In genomic region chr19:17101686-17102628, GRCh38 we compare ENCODE assay signal across 21 cellular contexts. TPM values are rescaled to one million over a fixed set of nuclear protein-coding genes. Genes with fewer than 3 reads are reported as not detected.
DNase-seq lines count a peak whose midpoint lies in the region; ATAC-seq, FAIRE-seq and TF ChIP-seq lines count a peak whose summit lies in the region.
"Had no signal": no experiment of that assay in that cellular context is flagged by ENCODE, and none has a peak within 500 bp of the region (broad histone marks: within the 10 kb centered on the region; RNA-seq: fewer than 3 reads in every experiment).

No MANE protein-coding gene starts in this region.

- dilution Hi-C loops in endothelial cell of umbilical vein (cut with MboI; ENCODE audit: extremely low pct_ligation_motif_present, low sequenced_read_pairs): no loop called here

- TSS peak; percentile 55 for BruUV-seq in endothelial cell of umbilical vein (replicated peaks; lab: Mats Ljungman, UMichigan)

- H3K27me3 ChIP-seq in GM23338 (ENCODE audit: insufficient read depth) (no peaks in the 10 kb centered on the region), Peyer's patch (no peaks in the 10 kb centered on the region), endothelial cell of umbilical vein (ENCODE audit: control insufficient read depth in 2 of 2, insufficient read depth in 2 of 2, low read length in 2 of 2) (no peaks in the 10 kb centered on the region)
- H3K27me3 ChIP-seq: BE2C had no signal

- peaks cover 52% of the 10 kb centered on the region for H3K79me2 ChIP-seq in GM23338 (replicated peaks; ENCODE audit: insufficient read depth)
- peaks cover 82% of the 10 kb centered on the region for H3K79me2 ChIP-seq in endothelial cell of umbilical vein (ENCODE audit: control insufficient read depth, insufficient read depth, low read length)

- H3K9me3 ChIP-seq in Peyer's patch: no peaks in the 10 kb centered on the region
- no peaks in the 10 kb centered on the region for H3K9me3 ChIP-seq in endothelial cell of umbilical vein (replicated peaks; ENCODE audit: control insufficient read depth, insufficient read depth, low read length)
- H3K9me3 ChIP-seq: BE2C had no signal

- no peak overlapping the region for H3K4me3 ChIP-seq in GM23338
- H3K4me3 ChIP-seq in Peyer's patch: no peak overlapping the region
- no peak overlapping the region for H3K4me3 ChIP-seq in endothelial cell of umbilical vein (replicated peaks in 1 of 3; ENCODE audit: insufficient read depth in 1 of 3, low read depth in 1 of 3, low read length in 3 of 3)

- H3K4me1 Mint-ChIP-seq in GM23338 (peaks cover 6% of the 10 kb centered on the region), HFFc6 (ENCODE audit: low read depth) (peaks cover 51% of the 10 kb centered on the region)
- peaks cover 76% of the 10 kb centered on the region for H3K4me1 Mint-ChIP-seq in stimulated activated memory B cell treated with anti-CD40 and anti-IgM and Interleukin-4, amounts not matched to agents 10 μg/mL and 1 μg/mL and 100 μg/mL, for 72 hours

- H3K27ac ChIP-seq in GM23338 (ENCODE audit: low read depth): no peak overlapping the region
- H3K27ac ChIP-seq in Peyer's patch: peak overlapping the region in 2 of 4 donors; percentile 42 to 63
- no peak overlapping the region for H3K27ac ChIP-seq in endothelial cell of umbilical vein (ENCODE audit: insufficient read depth, low read depth, low read length)

- H3K27ac Mint-ChIP-seq in GM23338 (no peak overlapping the region), HFFc6 (no peak overlapping the region)
- H3K27ac Mint-ChIP-seq in stimulated activated memory B cell treated with anti-CD40 and anti-IgM and Interleukin-4, amounts not matched to agents 10 μg/mL and 1 μg/mL and 100 μg/mL, for 72 hours: peak overlapping the region; percentile 96
- H3K27ac Mint-ChIP-seq: CD8-positive, alpha-beta T cell had no signal

- no peaks in the 10 kb centered on the region for H3K9me1 ChIP-seq in endothelial cell of umbilical vein (replicated peaks; ENCODE audit: control insufficient read depth, extremely low read depth, insufficient read depth, low read length)

- no peak for ATAC-seq in GM23338
- peak; percentile 84 for ATAC-seq in stimulated activated memory B cell treated with anti-CD40 and anti-IgM and Interleukin-4, amounts not matched to agents 10 μg/mL and 1 μg/mL and 100 μg/mL, for 72 hours
- ATAC-seq: CD8-positive, alpha-beta T cell; HepG2; SK-N-SH treated with all-trans-retinoic acid at 6 μM for 48 hours had no signal

- FAIRE-seq in endothelial cell of umbilical vein (lab: Jason Lieb, UNC): no peak
- FAIRE-seq: HepG2 had no signal

- no peak overlapping the region for H3K4me3 Mint-ChIP-seq in GM23338
- peak overlapping the region; percentile 12 for H3K4me3 Mint-ChIP-seq in stimulated activated memory B cell treated with anti-CD40 and anti-IgM and Interleukin-4, amounts not matched to agents 10 μg/mL and 1 μg/mL and 100 μg/mL, for 72 hours
- H3K4me3 Mint-ChIP-seq in HFFc6: no peak overlapping the region
- H3K4me3 Mint-ChIP-seq: CD8-positive, alpha-beta T cell had no signal

- TF ChIP-seq CTCF in GM23338 (conservative IDR thresholded peaks at IDR 0.05; ENCODE audit: low read depth in 2 of 2): no peak
- TF ChIP-seq CTCF in Peyer's patch (IDR thresholded peaks at IDR 0.05): no peak
- TF ChIP-seq CTCF in endothelial cell of umbilical vein (IDR thresholded peaks at IDR 0.05; ENCODE audit: extremely low read depth in 1 of 2, insufficient read depth in 1 of 2, low read depth in 1 of 2, low read length in 2 of 2): no peak
- no peak for TF ChIP-seq CTCF in HFFc6 (IDR thresholded peaks at IDR 0.05)

- H4K20me1 ChIP-seq in GM23338 (replicated peaks; ENCODE audit: insufficient read depth): no peaks in the 10 kb centered on the region; the same call in 1 of the 2 replicates
- H4K20me1 ChIP-seq in endothelial cell of umbilical vein (replicated peaks; ENCODE audit: control insufficient read depth, extremely low read depth, insufficient read depth, low read length): peaks cover 5% of the 10 kb centered on the region

- no peaks in the 10 kb centered on the region; the same call in 1 of the 2 replicates for H3K36me3 ChIP-seq in GM23338 (ENCODE audit: insufficient read depth)
- peaks cover 0 to 46% (median 0%) of the 10 kb centered on the region in 3 donors for H3K36me3 ChIP-seq in Peyer's patch
- peaks cover 0 to 10% of the 10 kb centered on the region in 2 experiments for H3K36me3 ChIP-seq in endothelial cell of umbilical vein (ENCODE audit: control insufficient read depth in 2 of 2, extremely low read depth in 1 of 2, insufficient read depth in 2 of 2, low read length in 2 of 2)

- no peaks in the 10 kb centered on the region for H3F3A ChIP-seq in GM23338 (replicated peaks; ENCODE audit: low read depth)

- CTCF ChIA-PET in endothelial cell of umbilical vein (lab: Charles Lee): no interaction called here

- H3K9me3 Mint-ChIP-seq in GM23338 (peaks cover 15% of the 10 kb centered on the region), HFFc6 (no peaks in the 10 kb centered on the region)
- no peaks in the 10 kb centered on the region for H3K9me3 Mint-ChIP-seq in stimulated activated memory B cell treated with anti-CD40 and anti-IgM and Interleukin-4, amounts not matched to agents 10 μg/mL and 1 μg/mL and 100 μg/mL, for 72 hours
- H3K9me3 Mint-ChIP-seq: CD8-positive, alpha-beta T cell had no signal

- H3K36me3 Mint-ChIP-seq in GM23338 (ENCODE audit: low read depth) (peaks cover 53% of the 10 kb centered on the region), HFFc6 (ENCODE audit: low read depth) (peaks cover 33% of the 10 kb centered on the region)
- H3K36me3 Mint-ChIP-seq in stimulated activated memory B cell treated with anti-CD40 and anti-IgM and Interleukin-4, amounts not matched to agents 10 μg/mL and 1 μg/mL and 100 μg/mL, for 72 hours: peaks cover 59% of the 10 kb centered on the region

- H3K4me2 ChIP-seq in GM23338: no peak overlapping the region
- no peak overlapping the region for H3K4me2 ChIP-seq in endothelial cell of umbilical vein (ENCODE audit: insufficient read depth, low read length)

- no peaks in the 10 kb centered on the region for H3K9me2 ChIP-seq in GM23338 (ENCODE audit: insufficient read depth)

- H3K4me1 ChIP-seq in GM23338 (ENCODE audit: insufficient read depth) (no peaks in the 10 kb centered on the region), Peyer's patch (peaks cover 0 to 14% (median 2%) of the 10 kb centered on the region in 4 donors), endothelial cell of umbilical vein (ENCODE audit: control insufficient read depth, extremely low read depth, insufficient read depth, low read length) (peaks cover 6% of the 10 kb centered on the region)
- H3K4me1 ChIP-seq: BE2C had no signal

- intact Hi-C loops in endothelial cell of umbilical vein (cut with micrococcal nuclease): no loop called here

- no peak overlapping the region for H3K9ac ChIP-seq in endothelial cell of umbilical vein (replicated peaks; ENCODE audit: extremely low read depth, insufficient read depth, low read length)

- H3K27me3 Mint-ChIP-seq in GM23338 (ENCODE audit: insufficient read depth, low read depth, poor library complexity) (peaks cover 7% of the 10 kb centered on the region), HFFc6 (ENCODE audit: insufficient read depth) (no peaks in the 10 kb centered on the region; the same call in 1 of the 2 replicates)
- no peaks in the 10 kb centered on the region for H3K27me3 Mint-ChIP-seq in stimulated activated memory B cell treated with anti-CD40 and anti-IgM and Interleukin-4, amounts not matched to agents 10 μg/mL and 1 μg/mL and 100 μg/mL, for 72 hours

- no peak for DNase-seq in GM23338 (ENCODE audit: low spot score)
- peak in 2 of 3 donors; percentile 65 to 81 for DNase-seq in Peyer's patch
- DNase-seq in endothelial cell of umbilical vein (ENCODE audit: low read depth, low spot score): no peak
- no peak for DNase-seq in NCI-H2227 (lab: John Stamatoyannopoulos, UW; ENCODE audit: unreplicated experiment)
- DNase-seq in HFFc6: no peak
- no peak for DNase-seq in D341Med (ENCODE audit: low spot score)
- DNase-seq: BE2C; CD8-positive, alpha-beta T cell; DND-41; GDM1; Karpas-422; MM.1S; NCI-H1092 treated with DMSO at 0.1 percent for 48 hours; NCI-H2081 treated with DMSO at 0.1 percent for 48 hours; NCI-H2227 treated with DMSO at 0.1 percent for 48 hours; NCI-H524; SHP77; T-helper 1 cell had no signal

- H2AFZ ChIP-seq in GM23338 (no peak overlapping the region), endothelial cell of umbilical vein (ENCODE audit: low read depth, low read length) (no peak overlapping the region)

- POLR2A ChIA-PET in endothelial cell of umbilical vein (lab: Charles Lee): no interaction called here

- no peak for TF ChIP-seq POLR2A in Peyer's patch (IDR thresholded peaks at IDR 0.05)
- no peak for TF ChIP-seq POLR2A in endothelial cell of umbilical vein (IDR thresholded peaks at IDR 0.05; ENCODE audit: low read depth, low read length)

RNA-seq across cellular contexts. Expression of gene MYO9B, which starts 26.4 kb away (rescaled TPM):
- total RNA-seq in GM23338 (2014; rRNA removed; shearing (Covaris generic)): 61.3 and 65.6 TPM in 2 replicates
- polyA plus RNA-seq in GM23338 (2016; fragmentation: Nextera tagmentation; extraction: Ambion mirVana): 28.7 and 29.0 TPM in 2 replicates
- total RNA-seq in Peyer's patch: 100 to 1,000 TPM in 3 of 4 donors, 10 to 100 TPM in 1; 65.3 to 578 (median 143) TPM
- total RNA-seq in endothelial cell of umbilical vein: 119 and 124 TPM in 2 replicates
- 64.4 and 69.8 TPM in 2 replicates for polyA plus RNA-seq in endothelial cell of umbilical vein
- polyA plus RNA-seq in endothelial cell of umbilical vein (2011; cell fraction: cytosol; rRNA removed): 43.2 and 47.5 TPM in 2 replicates
- polyA plus RNA-seq in endothelial cell of umbilical vein (2011; cell fraction: nucleus; rRNA removed): 227 and 234 TPM in 2 replicates
- polyA plus RNA-seq in endothelial cell of umbilical vein (2012): 76.5 and 94.6 TPM in 2 replicates
- polyA minus RNA-seq in endothelial cell of umbilical vein: 97.0 and 109 TPM in 2 replicates
- 42.7 TPM for polyA minus RNA-seq in endothelial cell of umbilical vein (2011; cell fraction: cytosol; rRNA and poly(A)+ RNA removed)
- polyA minus RNA-seq in endothelial cell of umbilical vein (2011; cell fraction: nucleus; rRNA and poly(A)+ RNA removed): 104 and 123 TPM in 2 replicates
- 10 to 100 TPM; 81.2 to 89.0 (median 83.4) TPM for total RNA-seq in HFFc6 (2021; fragmentation: NEBNext Ultra II Directional; extraction: Animal tissue kit (Norgen Biotek cat#: 25700))

RNA-seq across cellular contexts. Expression of gene HAUS8, which starts 26.7 kb away (rescaled TPM):
- total RNA-seq in GM23338 (2014; rRNA removed; shearing (Covaris generic)): 10.6 and 11.1 TPM in 2 replicates
- polyA plus RNA-seq in GM23338 (2016; fragmentation: Nextera tagmentation; extraction: Ambion mirVana) (33.3 and 35.5 TPM in 2 replicates), endothelial cell of umbilical vein (9.0 and 9.6 TPM in 2 replicates)
- total RNA-seq in Peyer's patch (10 to 100 TPM in 2 of 4 donors, 1 to 10 TPM in 2; 9.7 to 29.7 (median 10.1) TPM), endothelial cell of umbilical vein (23.4 and 30.3 TPM in 2 replicates)
- polyA plus RNA-seq in endothelial cell of umbilical vein (2011; cell fraction: cytosol; rRNA removed): 16.1 and 17.5 TPM in 2 replicates
- 17.8 and 25.4 TPM in 2 replicates for polyA plus RNA-seq in endothelial cell of umbilical vein (2011; cell fraction: nucleus; rRNA removed)
- 12.6 and 15.8 TPM in 2 replicates for polyA plus RNA-seq in endothelial cell of umbilical vein (2012)
- polyA minus RNA-seq in endothelial cell of umbilical vein: 7.9 and 8.0 TPM in 2 replicates
- 13.7 TPM for polyA minus RNA-seq in endothelial cell of umbilical vein (2011; cell fraction: cytosol; rRNA and poly(A)+ RNA removed)
- 7.5 and 8.4 TPM in 2 replicates for polyA minus RNA-seq in endothelial cell of umbilical vein (2011; cell fraction: nucleus; rRNA and poly(A)+ RNA removed)
- 10 to 100 TPM in 5 of 6 experiments, 1 to 10 TPM in 1; 7.6 to 13.2 (median 12.2) TPM for total RNA-seq in HFFc6 (2021; fragmentation: NEBNext Ultra II Directional; extraction: Animal tissue kit (Norgen Biotek cat#: 25700))

Comparison
In these comparisons a context has a peak if more than half of its experiments do, and no peak if none do; other contexts are left out.
1. DNase-seq: peak in Peyer's patch (2 of 3); none in GM23338 (single experiment), endothelial cell of umbilical vein (single experiment), NCI-H2227 (single experiment), HFFc6 (single experiment) and D341Med (single experiment).